ENCODE assay signal across 13 cellular contexts in the genomic region with DNA sequence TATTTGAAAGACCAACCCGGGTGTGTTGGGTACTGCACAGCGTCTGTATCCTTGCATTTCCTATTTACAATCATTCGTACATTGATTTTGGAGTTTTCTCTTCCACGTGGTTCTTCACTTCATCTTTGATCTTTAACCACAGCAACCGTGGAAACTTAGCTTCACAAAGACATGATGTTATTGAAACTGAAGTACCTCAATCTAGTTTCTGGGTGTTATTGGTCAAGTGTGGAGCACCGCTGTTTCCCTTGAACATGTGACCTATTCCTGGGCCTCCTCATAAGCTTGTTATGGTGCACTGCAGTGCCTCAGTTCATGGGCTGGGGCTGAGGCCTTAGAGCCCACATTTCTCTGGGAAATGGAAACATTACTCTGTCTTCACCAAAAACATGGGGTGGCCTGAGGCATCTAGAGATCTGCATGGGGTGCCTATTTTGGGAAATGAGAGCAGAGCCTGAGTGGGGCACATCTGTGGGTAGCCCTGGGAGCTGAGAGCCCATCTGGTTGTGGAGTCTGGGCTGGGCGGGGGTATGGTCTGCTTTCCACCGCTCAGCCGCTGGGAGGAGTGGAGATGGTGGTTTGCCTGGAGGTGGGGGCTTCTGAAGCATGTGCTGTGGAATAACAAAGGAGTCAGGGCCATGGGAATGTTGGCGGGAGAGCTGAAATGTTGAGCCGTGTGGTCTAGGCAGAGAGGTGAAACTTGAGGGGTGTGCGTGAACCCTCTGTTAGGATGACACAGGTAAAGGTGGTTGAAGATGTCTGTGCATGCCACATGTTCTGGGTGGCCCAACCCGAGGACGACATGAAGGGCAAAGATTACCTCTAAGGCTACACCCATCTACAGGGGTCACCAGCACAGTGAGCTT. TPM values are rescaled to one million over a fixed set of nuclear protein-coding genes. Genes with fewer than 3 reads are reported as not detected.
A peak's percentile ranks its signal among the peaks of the same experiment; 100 is the strongest.
DNase-seq lines count a peak whose midpoint lies in the region; ATAC-seq and TF ChIP-seq lines count a peak whose summit lies in the region.
"Had no signal": no experiment of that assay in that cellular context is flagged by ENCODE, and none has a peak within 500 bp of the region (broad histone marks: within the 10 kb centered on the region; RNA-seq: fewer than 3 reads in every experiment).

No MANE protein-coding gene starts in this region.

- WGBS in testis, 2 donors: 93 to 96% methylated on average over 14 of the region's 14 CpGs

- no peaks in the 10 kb centered on the region for H3K9me3 ChIP-seq in CD4-positive, CD25-positive, alpha-beta regulatory T cell (ENCODE audit: control insufficient read depth in 2 of 2, low read length in 2 of 2)
- H3K9me3 ChIP-seq in testis: no peaks in the 10 kb centered on the region
- H3K9me3 ChIP-seq: BE2C had no signal

- H3K27ac Mint-ChIP-seq in CD4-positive, CD25-positive, alpha-beta regulatory T cell: peak overlapping the region; percentile 71 to 87 (median 84)
- H3K27ac Mint-ChIP-seq in activated naive CD8-positive, alpha-beta T cell treated with anti-CD3 and anti-CD28 coated beads, Interleukin-2, amount 50 U/mL, for 24 hours: peak overlapping the region; percentile 91

- CTCF ChIA-PET in RWPE1 (lab: Yijun Ruan, JAX): interaction anchor here (0.6 kb wide), 1 partner anchor 56 kb away, joined by 3 read pairs; no protein-coding TSS in a partner anchor

- no peak overlapping the region for H3K27ac ChIP-seq in CD4-positive, CD25-positive, alpha-beta regulatory T cell (ENCODE audit: insufficient read depth, low read length, poor library complexity, severe bottlenecking)
- no peak overlapping the region for H3K27ac ChIP-seq in testis
- H3K27ac ChIP-seq in RWPE1: no peak overlapping the region

- H3K27me3 Mint-ChIP-seq in CD4-positive, CD25-positive, alpha-beta regulatory T cell: no peaks in the 10 kb centered on the region
- no peaks in the 10 kb centered on the region for H3K27me3 Mint-ChIP-seq in activated naive CD8-positive, alpha-beta T cell treated with anti-CD3 and anti-CD28 coated beads, Interleukin-2, amount 50 U/mL, for 24 hours

- no peaks in the 10 kb centered on the region for H3K9me3 Mint-ChIP-seq in CD4-positive, CD25-positive, alpha-beta regulatory T cell
- no peaks in the 10 kb centered on the region for H3K9me3 Mint-ChIP-seq in activated naive CD8-positive, alpha-beta T cell treated with anti-CD3 and anti-CD28 coated beads, Interleukin-2, amount 50 U/mL, for 24 hours

- H3K36me3 Mint-ChIP-seq in CD4-positive, CD25-positive, alpha-beta regulatory T cell: peaks cover 43% of the 10 kb centered on the region
- peaks cover 44% of the 10 kb centered on the region for H3K36me3 Mint-ChIP-seq in activated naive CD8-positive, alpha-beta T cell treated with anti-CD3 and anti-CD28 coated beads, Interleukin-2, amount 50 U/mL, for 24 hours (ENCODE audit: low read depth)

- POLR2A ChIA-PET in RWPE1 (lab: Yijun Ruan, JAX; ENCODE audit: low non-redundant PET): no interaction called here

- intact Hi-C loops in testis (cut with DNase I; ENCODE audit: low total_unique reads): no loop called here

- no peak for TF ChIP-seq CTCF in testis (IDR thresholded peaks at IDR 0.05)
- no peak for TF ChIP-seq CTCF in RWPE1 (conservative IDR thresholded peaks at IDR 0.05; ENCODE audit: low read depth)

- ATAC-seq in CD4-positive, CD25-positive, alpha-beta regulatory T cell (ENCODE audit: low read depth in 2 of 2): peak in 1 of 2 donors; percentile 12
- peak; percentile 89 for ATAC-seq in GM18909 (IDR thresholded peaks at IDR 0.05; ENCODE audit: poor library complexity, unreplicated experiment)
- ATAC-seq in HG02938 (IDR thresholded peaks at IDR 0.05; ENCODE audit: unreplicated experiment): peak; percentile 81
- peak; percentile 98 for ATAC-seq in activated naive CD8-positive, alpha-beta T cell treated with anti-CD3 and anti-CD28 coated beads, Interleukin-2, amount 50 U/mL, for 24 hours
- ATAC-seq: Panc1 had no signal

- peaks cover 16 to 29% (median 17%) of the 10 kb centered on the region in 4 donors for H3K4me1 Mint-ChIP-seq in CD4-positive, CD25-positive, alpha-beta regulatory T cell
- peaks cover 32% of the 10 kb centered on the region for H3K4me1 Mint-ChIP-seq in activated naive CD8-positive, alpha-beta T cell treated with anti-CD3 and anti-CD28 coated beads, Interleukin-2, amount 50 U/mL, for 24 hours

- H3K36me3 ChIP-seq in CD4-positive, CD25-positive, alpha-beta regulatory T cell (ENCODE audit: control insufficient read depth, insufficient read depth, low read length): peaks cover 34% of the 10 kb centered on the region
- H3K36me3 ChIP-seq in testis (ENCODE audit: low read depth, missing control alignments): no peaks in the 10 kb centered on the region
- H3K36me3 ChIP-seq: BE2C had no signal

- peak in 2 of 3 donors; percentile 17 to 42 for DNase-seq in CD4-positive, CD25-positive, alpha-beta regulatory T cell
- DNase-seq in activated naive CD8-positive, alpha-beta T cell treated with anti-CD3 and anti-CD28 coated beads, Interleukin-2, amount 50 U/mL, for 24 hours: peak; percentile 27
- DNase-seq in testis (no peak), GM03348 (ENCODE audit: low spot score) (no peak), GDM1 (lab: John Stamatoyannopoulos, UW) (no peak), RWPE1 (ENCODE audit: low spot score) (no peak)
- DNase-seq: BE2C, cortex of kidney, glutamatergic neuron, NCI-H1105 treated with DMSO at 0.1 percent for 48 hours had no signal

- no peak for TF ChIP-seq POLR2A in testis (IDR thresholded peaks at IDR 0.05)

- H3K4me3 ChIP-seq in CD4-positive, CD25-positive, alpha-beta regulatory T cell (ENCODE audit: low read depth, low read length): no peak overlapping the region
- H3K4me3 ChIP-seq in testis: no peak overlapping the region

- peaks cover 10% of the 10 kb centered on the region for H3K4me1 ChIP-seq in CD4-positive, CD25-positive, alpha-beta regulatory T cell (ENCODE audit: control insufficient read depth, insufficient read depth, low read length, poor library complexity, severe bottlenecking)
- H3K4me1 ChIP-seq in testis: no peaks in the 10 kb centered on the region
- H3K4me1 ChIP-seq: BE2C had no signal

- no peaks in the 10 kb centered on the region for H3K27me3 ChIP-seq in CD4-positive, CD25-positive, alpha-beta regulatory T cell (ENCODE audit: control insufficient read depth, insufficient read depth, low read length)
- no peaks in the 10 kb centered on the region for H3K27me3 ChIP-seq in testis
- H3K27me3 ChIP-seq: BE2C had no signal

- H3K4me3 Mint-ChIP-seq in CD4-positive, CD25-positive, alpha-beta regulatory T cell: peak overlapping the region in 2 of 4 donors; percentile 22 to 29
- peak overlapping the region; percentile 46 for H3K4me3 Mint-ChIP-seq in activated naive CD8-positive, alpha-beta T cell treated with anti-CD3 and anti-CD28 coated beads, Interleukin-2, amount 50 U/mL, for 24 hours

RNA-seq across cellular contexts. Expression of gene ZNF236, which starts 37.4 kb away (rescaled TPM):
- 26.1 TPM for total RNA-seq in CD4-positive, CD25-positive, alpha-beta regulatory T cell
- polyA plus RNA-seq in CD4-positive, CD25-positive, alpha-beta regulatory T cell: 10 to 100 TPM in 1 of 4 donors, 1 to 10 TPM in 3; 5.5 to 10.2 (median 7.0) TPM
- total RNA-seq in testis: 10 to 100 TPM; 53.9 to 58.2 TPM
- polyA plus RNA-seq in testis (ENCODE audit: insufficient read depth, low read depth, low replicate concordance): 19.5 TPM

Comparison
In these comparisons a context has a peak if more than half of its experiments do, and no peak if none do; other contexts are left out.
1. DNase-seq: peak in CD4-positive, CD25-positive, alpha-beta regulatory T cell (2 of 3) and activated naive CD8-positive, alpha-beta T cell treated with anti-CD3 and anti-CD28 coated beads, Interleukin-2, amount 50 U/mL, for 24 hours (single experiment); none in testis (single experiment), GM03348 (single experiment), GDM1 (single experiment) and RWPE1 (single experiment).